In genomic region chr6:121635355-121635754, GRCh38 we compare ENCODE assay signal across 28 cellular contexts.
"Had no signal": no experiment of that assay in that cellular context is flagged by ENCODE, and none has a peak within 500 bp of the region (broad histone marks: within the 10 kb centered on the region; RNA-seq: fewer than 3 reads in every experiment).

No MANE protein-coding gene starts in this region.

- H3K27ac ChIP-seq: stomach, suprapubic skin, testis, thoracic aorta, thyroid gland, tibial artery, tibial nerve, transverse colon, upper lobe of left lung, upper lobe of right lung, uterus, vagina had no signal

- H3K4me1 ChIP-seq: stomach, testis, thyroid gland, tibial artery, tibial nerve, transverse colon, upper lobe of left lung, upper lobe of right lung, uterus, vagina had no signal

- H3K36me3 Mint-ChIP-seq: stimulated activated effector memory CD8-positive, alpha-beta T cell treated with anti-CD3 and anti-CD28 coated beads, Interleukin-12 subunit alpha, Interleukin-12 subunit beta, amount 100 ng/mL, for 72 hours; stimulated activated memory B cell treated with anti-CD40 and anti-IgM and Interleukin-4, amounts not matched to agents 10 μg/mL and 1 μg/mL and 100 μg/mL, for 72 hours; stimulated activated naive B cell treated with anti-CD40 and anti-IgM and Interleukin-4, amounts not matched to agents 10 μg/mL and 1 μg/mL and 100 μg/mL, for 72 hours had no signal

- FAIRE-seq: urothelium cell line had no signal

- H3K9me3 ChIP-seq: suprapubic skin, testis, thyroid gland, uterus had no signal

- ATAC-seq: stimulated activated effector memory CD8-positive, alpha-beta T cell treated with anti-CD3 and anti-CD28 coated beads, Interleukin-12 subunit alpha, Interleukin-12 subunit beta, amount 100 ng/mL, for 72 hours; stimulated activated memory B cell treated with anti-CD40 and anti-IgM and Interleukin-4, amounts not matched to agents 10 μg/mL and 1 μg/mL and 100 μg/mL, for 72 hours; stimulated activated naive B cell treated with anti-CD40 and anti-IgM and Interleukin-4, amounts not matched to agents 10 μg/mL and 1 μg/mL and 100 μg/mL, for 72 hours; stimulated activated naive CD8-positive, alpha-beta T cell treated with anti-CD3 and anti-CD28 coated beads, Interleukin-15, amount 100 ng/mL, for 72 hours; stimulated activated naive CD8-positive, alpha-beta T cell treated with anti-CD3 and anti-CD28 coated beads, Interleukin-15, Interleukin-2, amounts not matched to agents 100 U/mL and 50 U/mL, for 24 hours; upper lobe of right lung had no signal

- H3K27me3 ChIP-seq: stomach, suprapubic skin, testis, thyroid gland, tibial artery, tibial nerve, transverse colon, upper lobe of left lung, upper lobe of right lung, uterus, vagina had no signal

- H3K4me3 Mint-ChIP-seq: stimulated activated effector memory CD8-positive, alpha-beta T cell treated with anti-CD3 and anti-CD28 coated beads, Interleukin-12 subunit alpha, Interleukin-12 subunit beta, amount 100 ng/mL, for 72 hours; stimulated activated memory B cell treated with anti-CD40 and anti-IgM and Interleukin-4, amounts not matched to agents 10 μg/mL and 1 μg/mL and 100 μg/mL, for 72 hours; stimulated activated naive B cell treated with anti-CD40 and anti-IgM and Interleukin-4, amounts not matched to agents 10 μg/mL and 1 μg/mL and 100 μg/mL, for 72 hours; stimulated activated naive CD8-positive, alpha-beta T cell treated with anti-CD3 and anti-CD28 coated beads, Interleukin-15, amount 100 ng/mL, for 72 hours; stimulated activated naive CD8-positive, alpha-beta T cell treated with anti-CD3 and anti-CD28 coated beads, Interleukin-15, Interleukin-2, amounts not matched to agents 100 ng/mL and 50 ng/mL, for 24 hours; type B pancreatic cell had no signal

- H3K4me1 Mint-ChIP-seq: stimulated activated effector memory CD8-positive, alpha-beta T cell treated with anti-CD3 and anti-CD28 coated beads, Interleukin-12 subunit alpha, Interleukin-12 subunit beta, amount 100 ng/mL, for 72 hours; stimulated activated memory B cell treated with anti-CD40 and anti-IgM and Interleukin-4, amounts not matched to agents 10 μg/mL and 1 μg/mL and 100 μg/mL, for 72 hours; stimulated activated naive B cell treated with anti-CD40 and anti-IgM and Interleukin-4, amounts not matched to agents 10 μg/mL and 1 μg/mL and 100 μg/mL, for 72 hours; stimulated activated naive CD8-positive, alpha-beta T cell treated with anti-CD3 and anti-CD28 coated beads, Interleukin-15, amount 100 ng/mL, for 72 hours had no signal

- H3K27ac Mint-ChIP-seq: stimulated activated effector memory CD8-positive, alpha-beta T cell treated with anti-CD3 and anti-CD28 coated beads, Interleukin-12 subunit alpha, Interleukin-12 subunit beta, amount 100 ng/mL, for 72 hours; stimulated activated memory B cell treated with anti-CD40 and anti-IgM and Interleukin-4, amounts not matched to agents 10 μg/mL and 1 μg/mL and 100 μg/mL, for 72 hours; stimulated activated naive B cell treated with anti-CD40 and anti-IgM and Interleukin-4, amounts not matched to agents 10 μg/mL and 1 μg/mL and 100 μg/mL, for 72 hours; stimulated activated naive CD8-positive, alpha-beta T cell treated with anti-CD3 and anti-CD28 coated beads, Interleukin-15, amount 100 ng/mL, for 72 hours; stimulated activated naive CD8-positive, alpha-beta T cell treated with anti-CD3 and anti-CD28 coated beads, Interleukin-15, Interleukin-2, amounts not matched to agents 100 ng/mL and 50 ng/mL, for 24 hours; type B pancreatic cell had no signal

- H3K4me3 ChIP-seq: stomach, suprapubic skin, testis, thoracic aorta, thyroid gland, tibial artery, tibial nerve, transverse colon, upper lobe of left lung, upper lobe of right lung, uterus, vagina had no signal

- H3K27me3 Mint-ChIP-seq: stimulated activated memory B cell treated with anti-CD40 and anti-IgM and Interleukin-4, amounts not matched to agents 10 μg/mL and 1 μg/mL and 100 μg/mL, for 72 hours; stimulated activated naive B cell treated with anti-CD40 and anti-IgM and Interleukin-4, amounts not matched to agents 10 μg/mL and 1 μg/mL and 100 μg/mL, for 72 hours; stimulated activated naive CD8-positive, alpha-beta T cell treated with anti-CD3 and anti-CD28 coated beads, Interleukin-15, amount 100 ng/mL, for 72 hours; stimulated activated naive CD8-positive, alpha-beta T cell treated with anti-CD3 and anti-CD28 coated beads, Interleukin-15, Interleukin-2, amounts not matched to agents 100 ng/mL and 50 ng/mL, for 24 hours; type B pancreatic cell had no signal

- H3K36me3 ChIP-seq: stomach, suprapubic skin, thoracic aorta, thyroid gland, tibial artery, transverse colon, upper lobe of left lung, upper lobe of right lung, uterus, vagina had no signal

- DNase-seq: stimulated activated CD4-positive, alpha-beta T cell treated with anti-CD3 and anti-CD28 coated beads, Interleukin-2, amount 100 ng/mL, for 48 hours; stimulated activated CD4-positive, alpha-beta T cell treated with anti-CD3 and anti-CD28 coated beads, Interleukin-4, amount 100 ng/mL, for 1 hour; stimulated activated CD4-positive, alpha-beta T cell treated with anti-CD3 and anti-CD28 coated beads, Interleukin-4, amount 100 ng/mL, for 24 hours; stimulated activated CD4-positive, alpha-beta T cell treated with anti-CD3 and anti-CD28 coated beads, Interleukin-4, amount 100 ng/mL, for 4 hours; stimulated activated CD8-positive, alpha-beta memory T cell treated with anti-CD3 and anti-CD28 coated beads, Interleukin-4, amount 100 ng/mL, for 48 hours; stimulated activated naive B cell treated with anti-CD40 and anti-IgM and Interleukin-4, amounts not matched to agents 10 μg/mL and 1 μg/mL and 100 μg/mL, for 72 hours; stimulated activated naive CD4-positive, alpha-beta T cell; stimulated activated naive CD4-positive, alpha-beta T cell treated with Interleukin-2 at 50 U/mL for 16 hours; stimulated activated naive CD8-positive, alpha-beta T cell treated with anti-CD3 and anti-CD28 coated beads, Interleukin-15, amount 100 ng/mL, for 72 hours; stimulated activated naive CD8-positive, alpha-beta T cell treated with anti-CD3 and anti-CD28 coated beads, Interleukin-15, Interleukin-2, amounts not matched to agents 100 U/mL and 50 U/mL, for 24 hours; stomach; substantia nigra; testis; thyroid gland; tibial artery; transverse colon; upper lobe of left lung; upper lobe of right lung; uterus had no signal
